1 cellular context compared by ENCODE assay signal in genomic region chr21:46149205-46149901, GRCh38.
TF ChIP-seq lines count a peak whose summit lies in the region.

No MANE protein-coding gene starts in this region.

TF ChIP-seq in HepG2, 621 proteins besides CTCF, POLR2A, EP300 and RAD21 (continues in another document):
- no peak for TF ChIP-seq NFATC3 (CRISPR knock-in tag; IDR thresholded peaks at IDR 0.05)
- no peak for TF ChIP-seq RFX5 (IDR thresholded peaks at IDR 0.05; ENCODE audit: low read depth, low read length)
- no peak for TF ChIP-seq ERF (CRISPR knock-in tag; IDR thresholded peaks at IDR 0.05)
- no peak for TF ChIP-seq NFE2L1 (CRISPR knock-in tag; IDR thresholded peaks at IDR 0.05; ENCODE audit: borderline replicate concordance)
- no peak for TF ChIP-seq ZNF138 (CRISPR knock-in tag; IDR thresholded peaks at IDR 0.05; ENCODE audit: low read depth)
- TF ChIP-seq RXRA (CRISPR knock-in tag; IDR thresholded peaks at IDR 0.05), result peak; percentile 23; the same call in 1 of the 2 replicates
- no peak for TF ChIP-seq ELF4 (CRISPR knock-in tag; IDR thresholded peaks at IDR 0.05; ENCODE audit: borderline replicate concordance)
- no peak for TF ChIP-seq ZNF780A (CRISPR knock-in tag; IDR thresholded peaks at IDR 0.05)
- TF ChIP-seq HBP1 (CRISPR knock-in tag; IDR thresholded peaks at IDR 0.05; ENCODE audit: low read depth), result no peak
- no peak for TF ChIP-seq PHF8 (CRISPR knock-in tag; IDR thresholded peaks at IDR 0.05)
- no peak for TF ChIP-seq ZNF580 (CRISPR knock-in tag; IDR thresholded peaks at IDR 0.05; ENCODE audit: borderline replicate concordance, low read depth)
- no peak for TF ChIP-seq NFYC (CRISPR knock-in tag; IDR thresholded peaks at IDR 0.05)
- TF ChIP-seq ZSCAN20 (CRISPR knock-in tag; IDR thresholded peaks at IDR 0.05; ENCODE audit: borderline replicate concordance), result peak; percentile 50; the same call in 1 of the 2 replicates
- no peak for TF ChIP-seq ZC3H13 (CRISPR knock-in tag; IDR thresholded peaks at IDR 0.05)
- TF ChIP-seq THYN1 (CRISPR knock-in tag; IDR thresholded peaks at IDR 0.05; ENCODE audit: borderline replicate concordance, low read depth), result no peak
- 0 out of 2 replicates have a peak, but pooled peaks have one; percentile 35 for TF ChIP-seq HNF1B (CRISPR knock-in tag; IDR thresholded peaks at IDR 0.05)
- no peak for TF ChIP-seq KDM1A (CRISPR knock-in tag; IDR thresholded peaks at IDR 0.05)
- no peak for TF ChIP-seq TEAD2 (CRISPR knock-in tag; IDR thresholded peaks at IDR 0.05)
- peak; percentile 90 for TF ChIP-seq ZBTB38 (CRISPR knock-in tag; IDR thresholded peaks at IDR 0.05)
- 0 out of 2 replicates have a peak, but pooled peaks have one; percentile 14 for TF ChIP-seq SOX5 (CRISPR knock-in tag; IDR thresholded peaks at IDR 0.05; ENCODE audit: borderline replicate concordance)
- TF ChIP-seq EHMT2 (IDR thresholded peaks at IDR 0.05; ENCODE audit: borderline replicate concordance, low read depth, low read length), result no peak
- TF ChIP-seq ZFP62 (CRISPR knock-in tag; IDR thresholded peaks at IDR 0.05), result no peak
- TF ChIP-seq ZNF121 (CRISPR knock-in tag; IDR thresholded peaks at IDR 0.05), result no peak
- TF ChIP-seq TCF7 (IDR thresholded peaks at IDR 0.05; ENCODE audit: low read depth), result no peak
- 0 out of 2 replicates have a peak, but pooled peaks have one; percentile 20 for TF ChIP-seq ZSCAN25 (CRISPR knock-in tag; IDR thresholded peaks at IDR 0.05)
- TF ChIP-seq ESRRA (CRISPR knock-in tag; IDR thresholded peaks at IDR 0.05; ENCODE audit: low read depth), result peak; percentile 88
- no peak for TF ChIP-seq ZNF691 (CRISPR knock-in tag; IDR thresholded peaks at IDR 0.05; ENCODE audit: borderline replicate concordance, low read depth)
- no peak for TF ChIP-seq MBNL3 (CRISPR knock-in tag; conservative IDR thresholded peaks at IDR 0.05)
- no peak for TF ChIP-seq PBX3 (CRISPR knock-in tag; IDR thresholded peaks at IDR 0.05; ENCODE audit: borderline replicate concordance)
- no peak for TF ChIP-seq REPIN1 (CRISPR knock-in tag; IDR thresholded peaks at IDR 0.05; ENCODE audit: borderline replicate concordance, low read depth)
- peak; percentile 41; the same call in 1 of the 2 replicates for TF ChIP-seq RARA (CRISPR knock-in tag; IDR thresholded peaks at IDR 0.05)
- TF ChIP-seq MLX (CRISPR knock-in tag; IDR thresholded peaks at IDR 0.05), result no peak
- TF ChIP-seq ATF7-NPFF (CRISPR knock-in tag; IDR thresholded peaks at IDR 0.05; ENCODE audit: low read depth), result no peak
- TF ChIP-seq HNF4A (CRISPR knock-in tag; IDR thresholded peaks at IDR 0.05), result 0 out of 2 replicates have a peak, but pooled peaks have one; percentile 41
- 0 out of 2 replicates have a peak, but pooled peaks have one; percentile 21 for TF ChIP-seq SP5 (CRISPR knock-in tag; IDR thresholded peaks at IDR 0.05; ENCODE audit: borderline replicate concordance, low read depth)
- no peak for TF ChIP-seq SRF (IDR thresholded peaks at IDR 0.05; ENCODE audit: low read depth, low read length)
- TF ChIP-seq CEBPB (IDR thresholded peaks at IDR 0.05; ENCODE audit: borderline replicate concordance, low read depth, low read length), result peak; percentile 55; the same call in 1 of the 2 replicates
- TF ChIP-seq CEBPG (CRISPR knock-in tag; IDR thresholded peaks at IDR 0.05), result peak; percentile 54
- TF ChIP-seq ZNF24 (IDR thresholded peaks at IDR 0.05), result no peak
- no peak for TF ChIP-seq BORCS8-MEF2B (CRISPR knock-in tag; IDR thresholded peaks at IDR 0.05)
- TF ChIP-seq PHF21A (CRISPR knock-in tag; IDR thresholded peaks at IDR 0.05), result no peak
- TF ChIP-seq TFAP4 (IDR thresholded peaks at IDR 0.05; ENCODE audit: borderline replicate concordance, low read depth), result no peak
- TF ChIP-seq SKI (IDR thresholded peaks at IDR 0.05; ENCODE audit: partially characterized antibody), result peak; percentile 19
- no peak for TF ChIP-seq THAP11 (CRISPR knock-in tag; IDR thresholded peaks at IDR 0.05)
- no peak for TF ChIP-seq ZFP36 (IDR thresholded peaks at IDR 0.05; ENCODE audit: borderline replicate concordance, low read depth, low read length, partially characterized antibody)
- TF ChIP-seq ZNF792 (CRISPR knock-in tag; IDR thresholded peaks at IDR 0.05), result no peak
- TF ChIP-seq ZNF556 (CRISPR knock-in tag; IDR thresholded peaks at IDR 0.05; ENCODE audit: borderline replicate concordance), result no peak
- no peak for TF ChIP-seq ELK4 (CRISPR knock-in tag; IDR thresholded peaks at IDR 0.05; ENCODE audit: borderline replicate concordance)
- no peak for TF ChIP-seq JARID2 (CRISPR knock-in tag; IDR thresholded peaks at IDR 0.05; ENCODE audit: insufficient replicate concordance)
- TF ChIP-seq ZNF142 (CRISPR knock-in tag; IDR thresholded peaks at IDR 0.05), result no peak
- TF ChIP-seq TGIF2 (CRISPR knock-in tag; IDR thresholded peaks at IDR 0.05), result no peak
- TF ChIP-seq TMF1 (CRISPR knock-in tag; IDR thresholded peaks at IDR 0.05; ENCODE audit: low read depth), result 0 out of 2 replicates have a peak, but pooled peaks have one; percentile 31
- TF ChIP-seq ZNF280B (CRISPR knock-in tag; IDR thresholded peaks at IDR 0.05; ENCODE audit: borderline replicate concordance), result no peak
